In genomic region chr4:11367371-11367770, GRCh38 we compare ENCODE assay signal across 9 cellular contexts.
A peak's percentile ranks its signal among the peaks of the same experiment; 100 is the strongest.
DNase-seq lines count a peak whose midpoint lies in the region; ATAC-seq and TF ChIP-seq lines count a peak whose summit lies in the region.
"Had no signal": no experiment of that assay in that cellular context is flagged by ENCODE, and none has a peak within 500 bp of the region (broad histone marks: within the 10 kb centered on the region; RNA-seq: fewer than 3 reads in every experiment).

No MANE protein-coding gene starts in this region.

- no peaks in the 10 kb centered on the region for H3K27me3 ChIP-seq in MG63
- H3K27me3 ChIP-seq in heart right ventricle, result peaks cover 0 to 21% (median 17%) of the 10 kb centered on the region in 7 donors

- WGBS in heart right ventricle, 2 donors, result 34 to 37% methylated on average over 4 of the region's 4 CpGs

- no peaks in the 10 kb centered on the region for H3K36me3 ChIP-seq in MG63
- H3K36me3 ChIP-seq in heart right ventricle, result no peaks in the 10 kb centered on the region

- H3K4me3 ChIP-seq in MG63 (no peak overlapping the region), heart right ventricle (no peak overlapping the region)

- H3K9me3 ChIP-seq in MG63 (no peaks in the 10 kb centered on the region), heart right ventricle (no peaks in the 10 kb centered on the region)

- peak; percentile 85 for DNase-seq in MG63
- DNase-seq in anterior cingulate cortex (lab: John Stamatoyannopoulos, UW), result peak in 52 of 58 donors; percentile 5 to 83 (median 60)
- DNase-seq in heart right ventricle, result peak; percentile 52 to 54
- DNase-seq in posterior vena cava (ENCODE audit: low spot score), result peak; percentile 84
- DNase-seq in glomerular visceral epithelial cell (ENCODE audit: extremely low spot score), result no peak
- no peak for DNase-seq in activated CD4-positive, alpha-beta T cell treated with anti-CD3 and anti-CD28 coated beads, Interleukin-2, amount 50 U/mL, for 1 hour
- DNase-seq: activated T-cell treated with anti-CD3 and anti-CD28 coated beads, Interleukin-2, amount 50 U/mL, for 4 hours had no signal

- TF ChIP-seq CTCF in heart right ventricle (IDR thresholded peaks at IDR 0.05), result no peak

- no peak overlapping the region for H3K27ac ChIP-seq in heart right ventricle

- H3K4me1 ChIP-seq in heart right ventricle, result peaks cover 0 to 9% (median 4%) of the 10 kb centered on the region in 9 donors

- intact Hi-C loops in heart right ventricle (cut with DNase I), result no loop called here
- intact Hi-C loops in posterior vena cava (cut with DNase I), result no loop called here

- ATAC-seq in heart right ventricle (peak in 7 of 8 donors; percentile 42 to 83 (median 71)), HG03378 (IDR thresholded peaks at IDR 0.05; ENCODE audit: unreplicated experiment) (no peak), HG02973 (IDR thresholded peaks at IDR 0.05; ENCODE audit: unreplicated experiment) (no peak)
- ATAC-seq: activated T-cell treated with anti-CD3 and anti-CD28 coated beads, Interleukin-2, amount 50 U/mL, for 4 hours had no signal

Comparison
In these comparisons a context has a peak if more than half of its experiments do, and no peak if none do; other contexts are left out.
1. DNase-seq: peak in MG63 (single experiment), anterior cingulate cortex (52 of 58), heart right ventricle (2 of 2) and posterior vena cava (single experiment); none in glomerular visceral epithelial cell (single experiment) and activated CD4-positive, alpha-beta T cell treated with anti-CD3 and anti-CD28 coated beads, Interleukin-2, amount 50 U/mL, for 1 hour (single experiment).
2. ATAC-seq: peak in heart right ventricle (7 of 8); none in HG03378 (single experiment) and HG02973 (single experiment).